ENCODE assay signal across 34 cellular contexts in genomic region chr14:24083462-24083861, GRCh38. TPM values are rescaled to one million over a fixed set of nuclear protein-coding genes. Genes with fewer than 3 reads are reported as not detected.
"Had no signal": no experiment of that assay in that cellular context is flagged by ENCODE, and none has a peak within 500 bp of the region (broad histone marks: within the 10 kb centered on the region; RNA-seq: fewer than 3 reads in every experiment).

No MANE protein-coding gene starts in this region.

- H3K27ac ChIP-seq: dorsolateral prefrontal cortex, epithelial cell of prostate, gastrocnemius medialis, left ventricle myocardium inferior, lower lobe of right lung, neural progenitor cell, psoas muscle, sigmoid colon, spleen, testis, tibial artery, upper lobe of left lung had no signal

- H3K9me3 Mint-ChIP-seq: endodermal cell; nephron; neural progenitor cell; stimulated activated memory B cell treated with anti-CD40 and anti-IgM and Interleukin-4, amounts not matched to agents 10 μg/mL and 1 μg/mL and 100 μg/mL, for 72 hours had no signal

- DNase-seq: dorsolateral prefrontal cortex; effector CD4-positive, alpha-beta T cell; endodermal cell; foreskin fibroblast; gastrocnemius medialis; head of caudate nucleus; left cardiac atrium; left ventricle myocardium inferior; psoas muscle; right cardiac atrium; sigmoid colon; stimulated activated CD4-positive, alpha-beta T cell treated with anti-CD3 and anti-CD28 coated beads, Interleukin-4, amount 100 ng/mL, for 4 hours; stimulated activated naive CD8-positive, alpha-beta T cell treated with anti-CD3 and anti-CD28 coated beads, Interleukin-15, Interleukin-2, amounts not matched to agents 100 U/mL and 50 U/mL, for 24 hours; substantia nigra; testis; tibial artery; upper lobe of left lung had no signal

- H3K36me3 Mint-ChIP-seq: neural progenitor cell; stimulated activated memory B cell treated with anti-CD40 and anti-IgM and Interleukin-4, amounts not matched to agents 10 μg/mL and 1 μg/mL and 100 μg/mL, for 72 hours had no signal

- H3K4me3 Mint-ChIP-seq: endodermal cell; neural progenitor cell; stimulated activated memory B cell treated with anti-CD40 and anti-IgM and Interleukin-4, amounts not matched to agents 10 μg/mL and 1 μg/mL and 100 μg/mL, for 72 hours had no signal

- H3K9me3 ChIP-seq: gastrocnemius medialis, left ventricle myocardium inferior, lower lobe of right lung, psoas muscle, sigmoid colon, spleen, testis, tibial artery, upper lobe of left lung had no signal

- H3K27ac Mint-ChIP-seq: endodermal cell, neural progenitor cell had no signal

- H3K4me3 ChIP-seq: dorsolateral prefrontal cortex, gastrocnemius medialis, left ventricle myocardium inferior, lower lobe of right lung, neural progenitor cell, psoas muscle, sigmoid colon, spleen, testis, tibial artery, upper lobe of left lung had no signal

- FAIRE-seq: colon, islet of Langerhans, urothelium cell line had no signal

- H3K27me3 ChIP-seq: dorsolateral prefrontal cortex, gastrocnemius medialis, sigmoid colon, testis, upper lobe of left lung had no signal

- H3K36me3 ChIP-seq: gastrocnemius medialis, left ventricle myocardium inferior, lower lobe of right lung, neural progenitor cell, sigmoid colon, spleen, tibial artery, upper lobe of left lung had no signal

- ATAC-seq: esophagus mucosa; gastrocnemius medialis; left cardiac atrium; lower lobe of right lung; psoas muscle; right cardiac atrium; stimulated activated memory B cell treated with anti-CD40 and anti-IgM and Interleukin-4, amounts not matched to agents 10 μg/mL and 1 μg/mL and 100 μg/mL, for 72 hours; stimulated activated naive CD8-positive, alpha-beta T cell treated with anti-CD3 and anti-CD28 coated beads, Interleukin-15, Interleukin-2, amounts not matched to agents 100 U/mL and 50 U/mL, for 24 hours had no signal

- H3K27me3 Mint-ChIP-seq: stimulated activated memory B cell treated with anti-CD40 and anti-IgM and Interleukin-4, amounts not matched to agents 10 μg/mL and 1 μg/mL and 100 μg/mL, for 72 hours had no signal

RNA-seq across cellular contexts. Expression of gene CPNE6, which starts 12.1 kb away (rescaled TPM):
- total RNA-seq: endodermal cell, esophagus mucosa, gastrocnemius medialis, glomerular endothelial cell, kidney epithelial cell, left cardiac atrium, left ventricle myocardium inferior, lower lobe of right lung, mesenteric fat pad, myocyte, osteoblast, psoas muscle, renal cortical epithelial cell, skeletal muscle tissue, upper lobe of left lung had no signal

RNA-seq across cellular contexts. Expression of gene CARMIL3, which starts 31.7 kb away (rescaled TPM):
- total RNA-seq: osteoblast had no signal
